9 cellular contexts compared by ENCODE assay signal in the genomic region with DNA sequence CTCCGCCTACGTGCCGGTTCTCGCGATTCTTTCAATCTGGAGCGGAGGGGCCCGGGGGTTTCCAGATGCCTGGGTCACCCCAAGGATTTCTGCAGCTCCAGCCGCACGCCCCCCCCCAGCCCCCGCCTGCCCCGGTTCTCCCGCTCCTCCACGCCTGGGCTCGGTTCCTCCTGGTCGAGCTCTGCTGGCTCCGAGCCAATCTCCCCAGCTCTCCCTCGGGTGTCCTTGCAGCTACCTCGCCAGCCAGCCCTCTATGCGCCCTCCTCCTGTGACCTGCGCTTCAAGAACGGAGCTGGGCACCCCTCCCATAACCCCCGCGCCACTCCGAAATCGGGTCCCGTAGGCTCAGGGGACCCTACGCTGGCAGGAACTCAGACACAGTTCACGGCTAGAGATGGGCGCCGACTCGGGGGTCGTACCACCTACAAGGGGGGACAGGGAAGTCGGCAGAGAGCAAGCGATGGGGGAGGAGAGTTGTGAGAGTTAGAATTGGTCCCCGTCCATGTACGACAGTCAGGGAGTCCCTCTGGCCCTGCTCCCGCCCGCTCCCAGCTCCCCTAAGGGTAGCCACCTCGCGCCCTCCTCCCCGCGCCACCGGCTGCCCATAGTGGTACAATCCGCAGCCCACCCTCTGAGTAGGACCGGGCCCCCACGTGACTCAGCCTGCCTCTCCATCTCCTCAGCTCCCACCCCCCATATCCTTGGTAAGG. TPM values are rescaled to one million over a fixed set of nuclear protein-coding genes. Genes with fewer than 3 reads are reported as not detected.
DNase-seq lines count a peak whose midpoint lies in the region; ATAC-seq and TF ChIP-seq lines count a peak whose summit lies in the region.
"Had no signal": no experiment of that assay in that cellular context is flagged by ENCODE, and none has a peak within 500 bp of the region (broad histone marks: within the 10 kb centered on the region; RNA-seq: fewer than 3 reads in every experiment).

No MANE protein-coding gene starts in this region.

- peaks cover 20% of the 10 kb centered on the region for H3K4me1 ChIP-seq in foreskin keratinocyte
- peaks cover 25 to 33% of the 10 kb centered on the region in 2 experiments for H3K4me1 ChIP-seq in trophoblast cell (ENCODE audit: control insufficient read depth in 1 of 2, insufficient read depth in 2 of 2, low read length in 2 of 2)

- peak overlapping the region; percentile 70 for H3K4me2 ChIP-seq in trophoblast cell (ENCODE audit: low read length)
- H3K4me2 ChIP-seq: KMS-11 had no signal

- H2BK120ac ChIP-seq in trophoblast cell (ENCODE audit: insufficient read depth, low read length, poor library complexity), result no peak overlapping the region

- no peak for TF ChIP-seq CTCF in foreskin keratinocyte (conservative IDR thresholded peaks at IDR 0.05)

- no peak overlapping the region for H2BK5ac ChIP-seq in trophoblast cell (ENCODE audit: low read depth, low read length, poor library complexity)

- H2BK12ac ChIP-seq in trophoblast cell (ENCODE audit: low read length), result no peak overlapping the region

- H3K23ac ChIP-seq in trophoblast cell (ENCODE audit: low read length), result no peak overlapping the region

- peak overlapping the region; percentile 27 for H3K27ac ChIP-seq in foreskin keratinocyte
- H3K27ac ChIP-seq in trophoblast cell (ENCODE audit: low read depth, low read length), result no peak overlapping the region
- H3K27ac ChIP-seq: KMS-11 had no signal

- H4K12ac ChIP-seq in trophoblast cell (ENCODE audit: low read depth, low read length), result peak overlapping the region; percentile 6

- in situ Hi-C loops in G401 (cut with HindIII; ENCODE audit: low sequenced_read_pairs), result no loop called here

- peak overlapping the region; percentile 33 for H3K14ac ChIP-seq in trophoblast cell (ENCODE audit: low read length)

- WGBS in trophoblast cell (ENCODE audit: extremely low coverage, insufficient coverage, insufficient read length), result no CpG with 5 or more reads among the region's 46 CpGs

- H3K27me3 ChIP-seq in foreskin keratinocyte (no peaks in the 10 kb centered on the region), trophoblast cell (ENCODE audit: insufficient read depth, low read length) (peaks cover 18% of the 10 kb centered on the region)

- DNase-seq in DMS79 treated with DMSO at 0.1 percent for 48 hours (lab: John Stamatoyannopoulos, UW), result peak; percentile 87
- DNase-seq in NCI-H1105 treated with DMSO at 0.1 percent for 48 hours (lab: John Stamatoyannopoulos, UW), result peak; percentile 75
- peak; percentile 79 for DNase-seq in activated CD8-positive, alpha-beta memory T cell treated with anti-CD3 and anti-CD28 coated beads, Interleukin-2, amount 50 U/mL, for 48 hours
- DNase-seq in foreskin keratinocyte, result no peak
- DNase-seq in trophoblast cell, result no peak
- DNase-seq in H4 (ENCODE audit: low spot score), result no peak
- no peak for DNase-seq in G401 (ENCODE audit: low spot score)

- ATAC-seq in foreskin keratinocyte, result no peak
- ATAC-seq in activated CD4-positive, CD25-positive, alpha-beta regulatory T cell treated with anti-CD3 and anti-CD28 coated beads, Interleukin-2, amount 50 U/mL, for 24 hours, result no peak

- H3K4ac ChIP-seq in trophoblast cell (ENCODE audit: low read depth, low read length), result no peak overlapping the region

- H3K79me2 ChIP-seq in trophoblast cell (ENCODE audit: control insufficient read depth, insufficient read depth, low read length, poor library complexity), result peaks cover 4% of the 10 kb centered on the region

- H2AFZ ChIP-seq in trophoblast cell (ENCODE audit: insufficient read depth, low read length, poor library complexity), result peak overlapping the region; percentile 48

- H3K9ac ChIP-seq in trophoblast cell (ENCODE audit: low read length), result peak overlapping the region; percentile 62
- H3K9ac ChIP-seq: KMS-11 had no signal

- H4K8ac ChIP-seq in trophoblast cell (ENCODE audit: low read depth, low read length), result peak overlapping the region; percentile 77

- H3K18ac ChIP-seq in trophoblast cell (ENCODE audit: low read length), result peak overlapping the region; percentile 67

- H2AK5ac ChIP-seq in trophoblast cell (ENCODE audit: low read length), result no peak overlapping the region

- H3K79me1 ChIP-seq in trophoblast cell (ENCODE audit: low read length), result peaks cover 18% of the 10 kb centered on the region

- peak overlapping the region; percentile 74 for H3K4me3 ChIP-seq in trophoblast cell (ENCODE audit: low read depth, low read length)

- peak overlapping the region; percentile 29 for H4K91ac ChIP-seq in trophoblast cell (ENCODE audit: low read depth, low read length)

- H3K36me3 ChIP-seq in trophoblast cell (ENCODE audit: control insufficient read depth in 1 of 2, insufficient read depth in 2 of 2, low read length in 2 of 2), result no peaks in the 10 kb centered on the region

- peaks cover 2% of the 10 kb centered on the region for H3K9me3 ChIP-seq in trophoblast cell (ENCODE audit: insufficient read depth, low read depth, low read length)

RNA-seq across cellular contexts. Expression of gene FGF11, which starts 1.0 kb away (rescaled TPM):
- total RNA-seq in foreskin keratinocyte, result 15.5 and 16.9 TPM in 2 replicates
- 13.4 and 14.3 TPM in 2 replicates for polyA plus RNA-seq in foreskin keratinocyte
- polyA plus RNA-seq in trophoblast cell (2013), result 6.4 and 6.9 TPM in 2 replicates
- not detected in 2 replicates for total RNA-seq in H4 (2014; rRNA removed; shearing (Covaris generic))
- 20.4 and 24.2 TPM in 2 replicates for total RNA-seq in G401 (2014; rRNA removed; shearing (Covaris generic))

RNA-seq across cellular contexts. Expression of gene CHRNB1, which starts 4.6 kb away (rescaled TPM):
- 28.6 and 31.2 TPM in 2 replicates for total RNA-seq in foreskin keratinocyte
- 30.7 and 37.8 TPM in 2 replicates for polyA plus RNA-seq in foreskin keratinocyte
- polyA plus RNA-seq in trophoblast cell (2013), result 12.8 and 13.9 TPM in 2 replicates
- total RNA-seq in H4 (2014; rRNA removed; shearing (Covaris generic)), result 4.4 and 6.3 TPM in 2 replicates
- 7.6 and 24.0 TPM in 2 replicates for total RNA-seq in G401 (2014; rRNA removed; shearing (Covaris generic))

RNA-seq across cellular contexts. Expression of gene TMEM102, which starts 5.0 kb away (rescaled TPM):
- total RNA-seq in foreskin keratinocyte, result 12.9 and 17.1 TPM in 2 replicates
- 13.9 and 16.9 TPM in 2 replicates for polyA plus RNA-seq in foreskin keratinocyte
- 7.9 and 8.7 TPM in 2 replicates for polyA plus RNA-seq in trophoblast cell (2013)
- total RNA-seq in H4 (2014; rRNA removed; shearing (Covaris generic)), result 0.81 and 2.0 TPM in 2 replicates
- total RNA-seq in G401 (2014; rRNA removed; shearing (Covaris generic)), result 4.6 and 4.9 TPM in 2 replicates

RNA-seq across cellular contexts. Expression of gene SPEM3, which starts 11.6 kb away (rescaled TPM):
- not detected in 2 replicates for total RNA-seq in foreskin keratinocyte
- not detected in 2 replicates for polyA plus RNA-seq in foreskin keratinocyte
- polyA plus RNA-seq in trophoblast cell (2013), result not detected in 2 replicates
- total RNA-seq in H4 (2014; rRNA removed; shearing (Covaris generic)), result not detected in 2 replicates
- total RNA-seq in G401 (2014; rRNA removed; shearing (Covaris generic)), result not detected in 2 replicates

RNA-seq across cellular contexts. Expression of gene SPEM2, which starts 14.9 kb away (rescaled TPM):
- not detected in 2 replicates for total RNA-seq in foreskin keratinocyte
- not detected in 2 replicates for polyA plus RNA-seq in foreskin keratinocyte
- 0.03 TPM in 1 of 2 replicates, not detected in the other for polyA plus RNA-seq in trophoblast cell (2013)
- total RNA-seq in H4 (2014; rRNA removed; shearing (Covaris generic)), result not detected in 2 replicates
- total RNA-seq in G401 (2014; rRNA removed; shearing (Covaris generic)), result not detected in 2 replicates

Comparison
In these comparisons a context has a peak if more than half of its experiments do, and no peak if none do; other contexts are left out.
1. DNase-seq: peak in DMS79 treated with DMSO at 0.1 percent for 48 hours (single experiment), NCI-H1105 treated with DMSO at 0.1 percent for 48 hours (single experiment) and activated CD8-positive, alpha-beta memory T cell treated with anti-CD3 and anti-CD28 coated beads, Interleukin-2, amount 50 U/mL, for 48 hours (single experiment); none in foreskin keratinocyte (0 of 2), trophoblast cell (0 of 2), H4 (single experiment) and G401 (single experiment).
2. RNA of gene FGF11, which starts 1.0 kb away (total RNA-seq): 20.4 to 24.2 TPM in G401 and 15.5 to 16.9 TPM in foreskin keratinocyte; not detected in H4; every median in the first group is over 10 times any median in the second.